7 cellular contexts compared by ENCODE assay signal in the genomic region with DNA sequence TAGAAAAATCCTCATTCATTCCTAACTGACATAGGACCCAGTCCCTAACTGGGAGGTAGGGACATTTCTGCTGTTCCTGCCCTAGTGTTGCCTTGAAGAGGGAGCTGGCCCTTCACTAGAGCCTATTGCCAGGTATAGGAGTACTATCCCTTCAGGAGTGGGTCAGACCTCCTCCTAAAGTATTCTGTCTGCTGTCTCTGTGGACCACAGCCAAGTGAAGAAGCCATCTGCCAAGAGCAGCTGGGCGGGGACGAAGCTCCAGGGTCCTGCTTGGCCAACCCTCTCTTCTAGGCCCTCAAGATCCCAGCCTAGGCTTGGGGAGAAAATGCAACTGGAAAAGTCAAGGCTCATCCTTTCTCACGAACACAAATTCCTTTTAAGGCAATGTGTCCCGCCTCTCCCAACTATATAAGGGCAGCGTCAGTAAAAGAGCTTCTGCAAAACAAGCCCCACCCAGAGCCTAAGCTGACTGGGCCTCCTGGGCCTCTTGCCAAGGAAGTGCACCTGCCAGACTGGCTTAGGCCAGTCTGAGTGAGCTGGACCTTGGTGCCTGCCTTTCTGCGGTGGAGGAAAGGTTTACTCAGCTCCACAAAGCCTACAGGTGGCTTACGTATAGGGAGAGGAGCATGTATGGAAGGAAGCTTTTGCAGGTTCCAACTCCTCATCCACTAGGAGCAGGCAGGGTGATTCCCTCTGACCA. TPM values are rescaled to one million over a fixed set of nuclear protein-coding genes. Genes with fewer than 3 reads are reported as not detected.
A peak's percentile ranks its signal among the peaks of the same experiment; 100 is the strongest.
DNase-seq lines count a peak whose midpoint lies in the region; FAIRE-seq and TF ChIP-seq lines count a peak whose summit lies in the region.

No MANE protein-coding gene starts in this region.

- peaks cover 16% of the 10 kb centered on the region; the same call in 1 of the 2 replicates for H3K4me1 ChIP-seq in iPS-20b (ENCODE audit: insufficient read depth, low read length)

- H3K27ac ChIP-seq in iPS-20b (ENCODE audit: low read length): peak overlapping the region; percentile 70

- H3K4me3 ChIP-seq in H7 (ENCODE audit: insufficient read depth, low read depth, low read length) (peak overlapping the region; percentile 99), bronchial epithelial cell (ENCODE audit: low read depth, low read length) (peak overlapping the region; percentile 80), iPS-20b (ENCODE audit: low read length) (peak overlapping the region; percentile 99), skeletal muscle cell (ENCODE audit: low read depth, low read length) (peak overlapping the region; percentile 70)

- FAIRE-seq in bronchial epithelial cell (lab: Jason Lieb, UNC): peak; percentile 75

- no peaks in the 10 kb centered on the region; the same call in 1 of the 2 replicates for H3K27me3 ChIP-seq in H7 (ENCODE audit: control insufficient read depth, insufficient read depth, low read length)
- no peaks in the 10 kb centered on the region for H3K27me3 ChIP-seq in bronchial epithelial cell (ENCODE audit: control insufficient read depth, insufficient read depth, low read length)
- H3K27me3 ChIP-seq in iPS-20b (ENCODE audit: insufficient read depth, low read length): peaks cover 7% of the 10 kb centered on the region; the same call in 1 of the 2 replicates

- no peaks in the 10 kb centered on the region for H3K9me3 ChIP-seq in iPS-20b (ENCODE audit: insufficient read depth, low read depth, low read length)

- DNase-seq in GM10248 (ENCODE audit: extremely low spot score) (peak; percentile 58), H7 (peak; percentile 71), LoVo (ENCODE audit: low spot score) (peak; percentile 98), RPMI7951 (ENCODE audit: low read depth) (peak; percentile 96), bronchial epithelial cell (ENCODE audit: low read depth) (peak; percentile 99), skeletal muscle cell (ENCODE audit: low read depth) (peak; percentile 92)

- POLR2A ChIA-PET in GM10248 (lab: Yijun Ruan, JAX): interaction anchor here (0.6 kb wide), 1 partner anchor 92 kb away, joined by 7 read pairs; no protein-coding TSS in a partner anchor

- peak overlapping the region; percentile 89; the same call in 1 of the 2 replicates for H3K9ac ChIP-seq in iPS-20b (ENCODE audit: low read depth, low read length)

- TF ChIP-seq CTCF in GM10248 (IDR thresholded peaks at IDR 0.05; ENCODE audit: control extremely low read depth, extremely low read depth, low read depth, missing control alignments): no peak
- TF ChIP-seq CTCF in bronchial epithelial cell (IDR thresholded peaks at IDR 0.05; ENCODE audit: insufficient read depth, low read length, severe bottlenecking): no peak

- H3K36me3 ChIP-seq in H7 (replicated peaks; ENCODE audit: control insufficient read depth, insufficient read depth, low read length) (peaks cover 15% of the 10 kb centered on the region), bronchial epithelial cell (ENCODE audit: control insufficient read depth, insufficient read depth, low read length) (no peaks in the 10 kb centered on the region), iPS-20b (ENCODE audit: insufficient read depth, low read depth, low read length) (peaks cover 36% of the 10 kb centered on the region)

- CTCF ChIA-PET in GM10248 (lab: Yijun Ruan, JAX): interaction anchor here (0.7 to 1.8 kb wide), 5 partner anchors 12 to 195 kb away, joined by 3 to 5 read pairs (median 3); a partner anchor contains a TSS

RNA-seq across cellular contexts. Expression of a gene that starts 0.6 kb away (rescaled TPM):
- total RNA-seq in H7 (2014; rRNA removed; shearing (Covaris generic)): 11.3 and 11.9 TPM in 2 replicates
- total RNA-seq in RPMI7951 (2014; rRNA removed; shearing (Covaris generic)): 2.3 and 3.8 TPM in 2 replicates
- total RNA-seq in bronchial epithelial cell: 25.0 and 54.3 TPM in 2 replicates

RNA-seq across cellular contexts. Expression of a gene that starts 28.3 kb away (rescaled TPM):
- total RNA-seq in H7 (2014; rRNA removed; shearing (Covaris generic)): 18.5 and 20.3 TPM in 2 replicates
- under 0.01 and 0.10 TPM in 2 replicates for total RNA-seq in RPMI7951 (2014; rRNA removed; shearing (Covaris generic))
- total RNA-seq in bronchial epithelial cell: 4.2 and 12.5 TPM in 2 replicates

Comparison
In these comparisons a context has a peak if more than half of its experiments do, and no peak if none do; other contexts are left out.
1. Peak in every context shown above with its lines: DNase-seq, H3K4me3 ChIP-seq and H3K27ac ChIP-seq.